Comparison of ENCODE assay signal across 9 cellular contexts in the genomic region with DNA sequence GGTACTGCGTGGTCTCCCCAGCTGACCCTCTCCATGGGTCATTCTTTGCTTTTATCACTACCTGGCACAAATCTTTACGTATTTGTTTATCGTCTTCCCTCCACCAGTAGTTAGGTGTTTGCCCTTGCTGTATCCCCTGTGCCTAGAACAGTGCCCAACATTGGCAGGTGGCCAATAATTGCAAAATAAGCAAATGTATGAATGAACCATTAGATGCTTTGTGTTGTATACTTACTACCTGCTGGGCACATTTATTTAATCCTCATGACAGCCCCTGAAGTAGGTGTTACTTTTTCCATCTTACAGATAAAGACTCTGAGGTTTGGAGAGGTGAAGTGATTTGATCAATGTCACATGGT. TPM values are rescaled to one million over a fixed set of nuclear protein-coding genes. Genes with fewer than 3 reads are reported as not detected.
DNase-seq lines count a peak whose midpoint lies in the region; ATAC-seq and TF ChIP-seq lines count a peak whose summit lies in the region.
"Had no signal": no experiment of that assay in that cellular context is flagged by ENCODE, and none has a peak within 500 bp of the region (broad histone marks: within the 10 kb centered on the region; RNA-seq: fewer than 3 reads in every experiment).

No MANE protein-coding gene starts in this region.

- H3K36me3 ChIP-seq in iPS-20b (ENCODE audit: insufficient read depth, low read depth, low read length) (no peaks in the 10 kb centered on the region), tibial artery (no peaks in the 10 kb centered on the region)

- POLR2A ChIA-PET in activated CD4-positive, alpha-beta memory T cell treated with anti-CD3 and anti-CD28 coated beads for 36 hours (lab: Charles Lee), result interaction anchor here (0.9 to 8.7 kb wide), 8 partner anchors 8 to 48 kb away, joined by 3 to 128 read pairs (median 10); a partner anchor contains a TSS

- ATAC-seq in left cardiac atrium, result no peak
- ATAC-seq: heart right ventricle had no signal

- H3K4me3 ChIP-seq in iPS-20b (ENCODE audit: low read length), result no peak overlapping the region
- H3K4me3 ChIP-seq in tibial artery, result no peak overlapping the region
- H3K4me3 ChIP-seq: heart right ventricle had no signal

- peak overlapping the region; percentile 54 for H3K27ac ChIP-seq in iPS-20b (ENCODE audit: low read length)
- H3K27ac ChIP-seq in tibial artery, result peak overlapping the region; percentile 80 to 94

- no peaks in the 10 kb centered on the region for H3K9me3 ChIP-seq in iPS-20b (ENCODE audit: insufficient read depth, low read depth, low read length)
- H3K9me3 ChIP-seq in tibial artery, result no peaks in the 10 kb centered on the region

- no peak for TF ChIP-seq CTCF in tibial artery (IDR thresholded peaks at IDR 0.05)

- H3K4me1 ChIP-seq in iPS-20b (ENCODE audit: insufficient read depth, low read length), result peaks cover 31% of the 10 kb centered on the region
- peaks cover 0 to 50% (median 37%) of the 10 kb centered on the region in 4 donors for H3K4me1 ChIP-seq in tibial artery

- H3K27me3 Mint-ChIP-seq in activated T-cell treated with anti-CD3 and anti-CD28 coated beads, Interleukin-2, amount 50 U/mL, for 24 hours, result no peaks in the 10 kb centered on the region
- H3K27me3 Mint-ChIP-seq in activated CD4-positive, alpha-beta memory T cell treated with anti-CD3 and anti-CD28 coated beads for 36 hours, result no peaks in the 10 kb centered on the region

- H3K9ac ChIP-seq in iPS-20b (ENCODE audit: low read depth, low read length), result peak overlapping the region; percentile 88; the same call in 1 of the 2 replicates

- intact Hi-C loops in activated CD4-positive, alpha-beta memory T cell treated with anti-CD3 and anti-CD28 coated beads for 36 hours (cut with micrococcal nuclease), result loop anchor here (1.0 kb wide), 5 partner anchors 12 to 87 kb away; a partner anchor contains a TSS
- intact Hi-C loops in tibial artery (cut with DNase I; ENCODE audit: low total_unique reads) (no loop called here), left cardiac atrium (cut with DNase I) (loop anchor here in 1 of 2 donors (5.0 kb wide), 1 partner anchor 36 kb away; a partner anchor contains a TSS)

- peaks cover 77% of the 10 kb centered on the region for H3K4me1 Mint-ChIP-seq in activated T-cell treated with anti-CD3 and anti-CD28 coated beads, Interleukin-2, amount 50 U/mL, for 24 hours (ENCODE audit: low read depth)
- H3K4me1 Mint-ChIP-seq in activated CD4-positive, alpha-beta memory T cell treated with anti-CD3 and anti-CD28 coated beads for 36 hours (ENCODE audit: low read depth), result peaks cover 73% of the 10 kb centered on the region

- CTCF ChIA-PET in activated CD4-positive, alpha-beta memory T cell treated with anti-CD3 and anti-CD28 coated beads for 36 hours (lab: Charles Lee), result interaction anchor here (0.9 to 11.6 kb wide), 11 partner anchors 9 to 267 kb away, joined by 3 to 148 read pairs (median 5); a partner anchor contains a TSS

- no peaks in the 10 kb centered on the region for H3K9me3 Mint-ChIP-seq in activated T-cell treated with anti-CD3 and anti-CD28 coated beads, Interleukin-2, amount 50 U/mL, for 24 hours
- peaks cover 5% of the 10 kb centered on the region for H3K9me3 Mint-ChIP-seq in activated CD4-positive, alpha-beta memory T cell treated with anti-CD3 and anti-CD28 coated beads for 36 hours

- H3K36me3 Mint-ChIP-seq in activated T-cell treated with anti-CD3 and anti-CD28 coated beads, Interleukin-2, amount 50 U/mL, for 24 hours (ENCODE audit: low read depth), result peaks cover 37% of the 10 kb centered on the region
- peaks cover 31% of the 10 kb centered on the region for H3K36me3 Mint-ChIP-seq in activated CD4-positive, alpha-beta memory T cell treated with anti-CD3 and anti-CD28 coated beads for 36 hours

- H3K27me3 ChIP-seq in iPS-20b (ENCODE audit: insufficient read depth, low read length) (peaks cover 26% of the 10 kb centered on the region), tibial artery (no peaks in the 10 kb centered on the region)
- H3K27me3 ChIP-seq: heart right ventricle had no signal

- peak overlapping the region; percentile 95 for H3K27ac Mint-ChIP-seq in activated T-cell treated with anti-CD3 and anti-CD28 coated beads, Interleukin-2, amount 50 U/mL, for 24 hours
- peak overlapping the region; percentile 97 for H3K27ac Mint-ChIP-seq in activated CD4-positive, alpha-beta memory T cell treated with anti-CD3 and anti-CD28 coated beads for 36 hours

- H3K4me3 Mint-ChIP-seq in activated T-cell treated with anti-CD3 and anti-CD28 coated beads, Interleukin-2, amount 50 U/mL, for 24 hours, result peak overlapping the region; percentile 98
- peak overlapping the region; percentile 99 for H3K4me3 Mint-ChIP-seq in activated CD4-positive, alpha-beta memory T cell treated with anti-CD3 and anti-CD28 coated beads for 36 hours

- DNase-seq in activated T-cell treated with anti-CD3 and anti-CD28 coated beads, Interleukin-2, amount 50 U/mL, for 24 hours, result no peak
- DNase-seq in activated T-cell treated with anti-CD3 and anti-CD28 coated beads for 4 hours (no peak), tibial artery (no peak), AG08395 (ENCODE audit: low spot score) (no peak), left cardiac atrium (no peak), HuH-7.5 (ENCODE audit: low spot score) (no peak)
- DNase-seq in activated CD4-positive, alpha-beta memory T cell treated with anti-CD3 and anti-CD28 coated beads for 36 hours, result no peak

RNA-seq across cellular contexts. Expression of a gene that starts 1.9 kb away (rescaled TPM):
- 100 to 1,000 TPM; 114 to 118 TPM for total RNA-seq in activated CD4-positive, alpha-beta memory T cell treated with anti-CD3 and anti-CD28 coated beads for 36 hours
- 10 to 100 TPM; 45.9 to 51.7 TPM for total RNA-seq in left cardiac atrium

RNA-seq across cellular contexts. Expression of a gene that starts 4.7 kb away (rescaled TPM):
- 100 to 1,000 TPM; 111 TPM for total RNA-seq in activated CD4-positive, alpha-beta memory T cell treated with anti-CD3 and anti-CD28 coated beads for 36 hours
- 10 to 100 TPM; 11.8 to 17.4 TPM for total RNA-seq in left cardiac atrium

RNA-seq across cellular contexts. Expression of a gene that starts 15.4 kb away (rescaled TPM):
- under 1 TPM; 0.59 to 0.90 TPM for total RNA-seq in activated CD4-positive, alpha-beta memory T cell treated with anti-CD3 and anti-CD28 coated beads for 36 hours
- under 1 TPM in 1 of 2 donors, not detected in 1; 0.29 TPM for total RNA-seq in left cardiac atrium

RNA-seq across cellular contexts. Expression of a gene that starts 37.6 kb away (rescaled TPM):
- 100 to 1,000 TPM; 110 to 111 TPM for total RNA-seq in activated CD4-positive, alpha-beta memory T cell treated with anti-CD3 and anti-CD28 coated beads for 36 hours
- total RNA-seq in left cardiac atrium, result 10 to 100 TPM; 57.6 to 65.5 TPM

RNA-seq across cellular contexts. Expression of a gene that starts 42.9 kb away (rescaled TPM):
- 10 to 100 TPM; 64.4 to 64.5 TPM for total RNA-seq in activated CD4-positive, alpha-beta memory T cell treated with anti-CD3 and anti-CD28 coated beads for 36 hours
- total RNA-seq in left cardiac atrium, result 100 to 1,000 TPM; 133 to 147 TPM

Comparison
In these comparisons a context has a peak if more than half of its experiments do, and no peak if none do; other contexts are left out.
1. RNA of a gene that starts 4.7 kb away (total RNA-seq): 111 TPM in activated CD4-positive, alpha-beta memory T cell treated with anti-CD3 and anti-CD28 coated beads for 36 hours; 11.8 to 17.4 TPM in left cardiac atrium; every median in the first group is over 4 times any median in the second.